Comparison of ENCODE assay signal across 1 cellular context in genomic region chr22:46061431-46062231, GRCh38.
TF ChIP-seq lines count a peak whose summit lies in the region.

No MANE protein-coding gene starts in this region.

TF ChIP-seq in HepG2, 621 proteins besides CTCF, POLR2A, EP300 and RAD21 (continued from another document and continues in another):
- TF ChIP-seq ZBTB10 (CRISPR knock-in tag; IDR thresholded peaks at IDR 0.05; ENCODE audit: borderline replicate concordance): peak; percentile 35; the same call in 1 of the 2 replicates
- TF ChIP-seq HES4 (CRISPR knock-in tag; IDR thresholded peaks at IDR 0.05; ENCODE audit: borderline replicate concordance): no peak
- TF ChIP-seq FIP1L1 (IDR thresholded peaks at IDR 0.05; ENCODE audit: borderline replicate concordance, insufficient read depth, low read depth, low read length): no peak
- TF ChIP-seq ZNF713 (CRISPR knock-in tag; IDR thresholded peaks at IDR 0.05): no peak
- TF ChIP-seq ZSCAN12 (CRISPR knock-in tag; IDR thresholded peaks at IDR 0.05): no peak
- no peak for TF ChIP-seq SYNCRIP (IDR thresholded peaks at IDR 0.05; ENCODE audit: insufficient read depth, low read depth, low read length)
- no peak for TF ChIP-seq ASH2L (IDR thresholded peaks at IDR 0.05; ENCODE audit: insufficient read length, low read depth, low read length)
- peak; percentile 49 for TF ChIP-seq PHF21A (CRISPR knock-in tag; IDR thresholded peaks at IDR 0.05)
- TF ChIP-seq HNRNPL (IDR thresholded peaks at IDR 0.05; ENCODE audit: low read depth, low read length): no peak
- no peak for TF ChIP-seq FOSL1 (CRISPR knock-in tag; IDR thresholded peaks at IDR 0.05; ENCODE audit: borderline replicate concordance)
- TF ChIP-seq TRIM22 (IDR thresholded peaks at IDR 0.05): no peak
- TF ChIP-seq ZNF264 (CRISPR knock-in tag; IDR thresholded peaks at IDR 0.05): no peak
- TF ChIP-seq TCF7 (IDR thresholded peaks at IDR 0.05; ENCODE audit: low read depth): peak; percentile 53; the same call in 1 of the 2 replicates
- TF ChIP-seq KMT2B (CRISPR knock-in tag; IDR thresholded peaks at IDR 0.05): no peak
- TF ChIP-seq GATAD2A (CRISPR knock-in tag; IDR thresholded peaks at IDR 0.05): no peak
- peak; percentile 91 for TF ChIP-seq ZNF205 (CRISPR knock-in tag; IDR thresholded peaks at IDR 0.05)
- TF ChIP-seq ZNF124 (CRISPR knock-in tag; IDR thresholded peaks at IDR 0.05): no peak
- no peak for TF ChIP-seq ZNF142 (CRISPR knock-in tag; IDR thresholded peaks at IDR 0.05)
- no peak for TF ChIP-seq JUN (CRISPR knock-in tag; IDR thresholded peaks at IDR 0.05)
- no peak for TF ChIP-seq BORCS8-MEF2B (CRISPR knock-in tag; IDR thresholded peaks at IDR 0.05)
- TF ChIP-seq ZNF883 (CRISPR knock-in tag; IDR thresholded peaks at IDR 0.05; ENCODE audit: not compliant biosample characterization): no peak
- no peak for TF ChIP-seq ZNF749 (CRISPR knock-in tag; IDR thresholded peaks at IDR 0.05; ENCODE audit: borderline replicate concordance)
- TF ChIP-seq MED13 (CRISPR knock-in tag; IDR thresholded peaks at IDR 0.05): no peak
- no peak for TF ChIP-seq NONO (IDR thresholded peaks at IDR 0.05)
- no peak for TF ChIP-seq NONO (CRISPR knock-in tag; conservative IDR thresholded peaks at IDR 0.05)
- TF ChIP-seq ZNF570 (CRISPR knock-in tag; IDR thresholded peaks at IDR 0.05; ENCODE audit: borderline replicate concordance): no peak
- no peak for TF ChIP-seq TP53 (CRISPR knock-in tag; conservative IDR thresholded peaks at IDR 0.05)
- no peak for TF ChIP-seq ZFAT (CRISPR knock-in tag; conservative IDR thresholded peaks at IDR 0.05)
- TF ChIP-seq PAXIP1 (CRISPR knock-in tag; conservative IDR thresholded peaks at IDR 0.05): peak; percentile 32; the same call in 1 of the 2 replicates
- no peak for TF ChIP-seq MYPOP (CRISPR knock-in tag; IDR thresholded peaks at IDR 0.05)
- no peak for TF ChIP-seq ATF3 (CRISPR knock-in tag; IDR thresholded peaks at IDR 0.05)
- TF ChIP-seq ZNF12 (CRISPR knock-in tag; IDR thresholded peaks at IDR 0.05): no peak
- TF ChIP-seq SP5 (CRISPR knock-in tag; IDR thresholded peaks at IDR 0.05; ENCODE audit: borderline replicate concordance, low read depth): 0 out of 2 replicates have a peak, but pooled peaks have one; percentile 18
- no peak for TF ChIP-seq EED (CRISPR knock-in tag; IDR thresholded peaks at IDR 0.05)
- TF ChIP-seq BCL6 (CRISPR knock-in tag; IDR thresholded peaks at IDR 0.05): peak; percentile 93
- TF ChIP-seq TFDP2 (CRISPR knock-in tag; IDR thresholded peaks at IDR 0.05): peak; percentile 49; the same call in 1 of the 2 replicates
- TF ChIP-seq ZNF503 (CRISPR knock-in tag; IDR thresholded peaks at IDR 0.05): peak; percentile 86
- TF ChIP-seq NCOR1 (IDR thresholded peaks at IDR 0.05; ENCODE audit: borderline replicate concordance, low read length): 0 out of 2 replicates have a peak, but pooled peaks have one; percentile 37
